ENCODE assay signal across 9 cellular contexts in genomic region chr10:122375761-122376160, GRCh38. TPM values are rescaled to one million over a fixed set of nuclear protein-coding genes. Genes with fewer than 3 reads are reported as not detected.
DNase-seq lines count a peak whose midpoint lies in the region; ATAC-seq and TF ChIP-seq lines count a peak whose summit lies in the region.
"Had no signal": no experiment of that assay in that cellular context is flagged by ENCODE, and none has a peak within 500 bp of the region (broad histone marks: within the 10 kb centered on the region; RNA-seq: fewer than 3 reads in every experiment).

No MANE protein-coding gene starts in this region.

- peak overlapping the region; percentile 98 to 99 for H3K27ac ChIP-seq in right atrium auricular region
- H3K27ac ChIP-seq in colonic mucosa = peak overlapping the region; percentile 98
- no peak overlapping the region for H3K27ac ChIP-seq in aorta (ENCODE audit: low read depth in 1 of 2, low read length in 2 of 2)
- H3K27ac ChIP-seq: neutrophil had no signal

- H3K4me3 ChIP-seq in right atrium auricular region (peak overlapping the region; percentile 88 to 94), colonic mucosa (peak overlapping the region; percentile 66), mucosa of descending colon (peak overlapping the region; percentile 68), aorta (ENCODE audit: low read length in 2 of 2) (peak overlapping the region; percentile 67 to 77)

- H3K4me1 ChIP-seq in right atrium auricular region (peaks cover 0 to 57% of the 10 kb centered on the region in 2 donors), colonic mucosa (no peaks in the 10 kb centered on the region), mucosa of descending colon (ENCODE audit: low read depth) (no peaks in the 10 kb centered on the region), aorta (ENCODE audit: control insufficient read depth in 1 of 2, insufficient read depth in 2 of 2, low read length in 2 of 2) (no peaks in the 10 kb centered on the region)

- DNase-seq in right atrium auricular region (ENCODE audit: low spot score) (no peak), Right ventricle myocardium inferior (ENCODE audit: missing footprints) (no peak), colonic mucosa (no peak), mucosa of descending colon (no peak), aorta (no peak), nucleus accumbens (lab: John Stamatoyannopoulos, UW) (no peak), glomerular visceral epithelial cell (ENCODE audit: extremely low spot score) (no peak)

- no peaks in the 10 kb centered on the region for H3K9me3 ChIP-seq in right atrium auricular region
- no peaks in the 10 kb centered on the region for H3K9me3 ChIP-seq in colonic mucosa
- H3K9me3 ChIP-seq in mucosa of descending colon = no peaks in the 10 kb centered on the region
- no peaks in the 10 kb centered on the region for H3K9me3 ChIP-seq in aorta (ENCODE audit: control insufficient read depth, low read length)
- H3K9me3 ChIP-seq: neutrophil had no signal

- peak overlapping the region; percentile 77 to 90 for H3K9ac ChIP-seq in colonic mucosa (ENCODE audit: low read depth in 2 of 2, low read length in 2 of 2)

- TF ChIP-seq CTCF in right atrium auricular region (IDR thresholded peaks at IDR 0.05) (no peak), colonic mucosa (IDR thresholded peaks at IDR 0.05) (no peak), mucosa of descending colon (IDR thresholded peaks at IDR 0.05) (no peak)

- intact Hi-C loops in Right ventricle myocardium inferior (cut with DNase I) (loop anchor here (2.0 to 5.0 kb wide), 2 partner anchors 33 to 42 kb away; no protein-coding TSS in a partner anchor), colonic mucosa (cut with DNase I) (no loop called here), mucosa of descending colon (cut with DNase I, micrococcal nuclease) (no loop called here), aorta (cut with DNase I) (loop anchor here in 1 of 2 donors (2.0 kb wide), 1 partner anchor 123 kb away; no protein-coding TSS in a partner anchor)

- 2 to 4% methylated on average over 3 of the region's 3 CpGs for WGBS in aorta, 2 donors

- H3K36me3 ChIP-seq in right atrium auricular region = no peaks in the 10 kb centered on the region
- H3K36me3 ChIP-seq in colonic mucosa = no peaks in the 10 kb centered on the region
- H3K36me3 ChIP-seq in mucosa of descending colon (ENCODE audit: low read depth) = no peaks in the 10 kb centered on the region
- H3K36me3 ChIP-seq in aorta (ENCODE audit: control insufficient read depth in 1 of 2, insufficient read depth in 2 of 2, low read length in 1 of 2) = no peaks in the 10 kb centered on the region
- H3K36me3 ChIP-seq: neutrophil had no signal

- H3K27me3 ChIP-seq in right atrium auricular region (no peaks in the 10 kb centered on the region), colonic mucosa (no peaks in the 10 kb centered on the region), aorta (ENCODE audit: control insufficient read depth in 1 of 2, insufficient read depth in 2 of 2, low read length in 1 of 2) (no peaks in the 10 kb centered on the region)

- ATAC-seq in Right ventricle myocardium inferior (no peak), mucosa of descending colon (no peak), aorta (ENCODE audit: low FRiP score) (no peak), esophagus mucosa (no peak)

RNA-seq across cellular contexts. Expression of gene PLEKHA1, which starts 1.3 kb away (rescaled TPM):
- total RNA-seq in right atrium auricular region = 10 to 100 TPM; 28.9 to 31.6 TPM
- 68.0 TPM for total RNA-seq in Right ventricle myocardium inferior
- 10 to 100 TPM; 34.8 to 55.6 TPM for total RNA-seq in colonic mucosa
- 10 to 100 TPM; 39.1 to 55.0 (median 41.2) TPM for total RNA-seq in mucosa of descending colon
- 10 to 100 TPM; 39.8 to 46.1 TPM for total RNA-seq in aorta
- polyA plus RNA-seq in aorta = 10 to 100 TPM; 16.3 to 17.0 TPM
- total RNA-seq in esophagus mucosa = 39.5 TPM

Comparison
In these comparisons a context has a peak if more than half of its experiments do, and no peak if none do; other contexts are left out.
1. H3K27ac ChIP-seq: peak in right atrium auricular region (2 of 2) and colonic mucosa (single experiment); none in aorta (0 of 2).
2. Peak in every context shown above with its lines, with median percentiles within 50 percentile points of each other: H3K4me3 ChIP-seq.